8 cellular contexts compared by ENCODE assay signal in the genomic region with DNA sequence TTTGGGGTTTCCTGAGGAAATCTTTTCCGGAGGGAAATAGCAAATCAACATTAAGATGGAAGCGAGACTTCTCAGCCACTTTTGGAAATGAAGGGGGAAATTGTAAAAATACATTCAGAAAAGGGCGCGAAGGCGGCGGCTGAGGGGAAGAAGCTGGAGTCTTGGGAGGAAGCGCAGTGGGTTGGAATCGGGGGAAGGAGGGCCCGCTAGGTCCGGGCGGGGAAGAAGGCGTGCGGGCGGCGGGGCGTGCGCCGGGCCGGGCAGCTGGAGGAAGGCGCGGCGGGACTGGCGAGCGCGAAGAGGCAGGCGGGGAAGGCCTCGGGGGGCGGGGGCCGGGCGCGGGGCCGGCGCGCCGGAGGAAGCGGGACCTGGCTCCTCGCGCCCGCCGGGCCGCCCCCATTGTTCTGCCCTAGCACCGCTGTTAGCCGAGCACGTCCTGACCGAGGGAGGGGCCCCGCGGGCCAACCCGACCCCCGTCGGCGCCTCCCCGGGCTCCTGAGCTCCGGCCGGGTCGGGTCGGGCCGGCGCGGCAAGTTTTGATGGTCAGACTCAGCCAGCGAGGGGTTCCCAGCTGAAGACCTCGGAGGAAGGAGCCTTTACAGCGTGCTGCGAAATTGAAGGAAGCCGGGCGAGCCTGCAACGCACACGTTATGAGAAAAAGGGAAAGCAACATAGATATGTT. TPM values are rescaled to one million over a fixed set of nuclear protein-coding genes. Genes with fewer than 3 reads are reported as not detected.
A peak's percentile ranks its signal among the peaks of the same experiment; 100 is the strongest.
DNase-seq lines count a peak whose midpoint lies in the region; ATAC-seq and TF ChIP-seq lines count a peak whose summit lies in the region.

No MANE protein-coding gene starts in this region.

- no peaks in the 10 kb centered on the region for H3K9me3 Mint-ChIP-seq in CD14-positive monocyte
- no peaks in the 10 kb centered on the region for H3K9me3 Mint-ChIP-seq in activated naive CD8-positive, alpha-beta T cell (ENCODE audit: low read depth)

- no peak for DNase-seq in CD14-positive monocyte (ENCODE audit: low spot score)
- peak in 40 of 42 donors; percentile 54 to 88 (median 74) for DNase-seq in head of caudate nucleus
- peak; percentile 47 for DNase-seq in occipital lobe (lab: John Stamatoyannopoulos, UW)

- H3K4me1 Mint-ChIP-seq in CD14-positive monocyte = peaks cover 28% of the 10 kb centered on the region
- H3K4me1 Mint-ChIP-seq in activated naive CD8-positive, alpha-beta T cell (ENCODE audit: low read depth) = peaks cover 27% of the 10 kb centered on the region

- no peak for TF ChIP-seq CTCF in CD14-positive monocyte (IDR thresholded peaks at IDR 0.05)

- peaks cover 0 to 5% (median 0%) of the 10 kb centered on the region in 3 donors for H3K27me3 Mint-ChIP-seq in CD14-positive monocyte (ENCODE audit: low read depth in 3 of 3)
- H3K27me3 Mint-ChIP-seq in activated naive CD8-positive, alpha-beta T cell = peaks cover 14% of the 10 kb centered on the region

- peak overlapping the region; percentile 77 to 91 (median 89) for H3K27ac Mint-ChIP-seq in CD14-positive monocyte
- H3K27ac Mint-ChIP-seq in activated naive CD8-positive, alpha-beta T cell = peak overlapping the region; percentile 95

- peak; percentile 28 for ATAC-seq in GM21619 (IDR thresholded peaks at IDR 0.05; ENCODE audit: unreplicated experiment)
- no peak for ATAC-seq in HG02840 (IDR thresholded peaks at IDR 0.05; ENCODE audit: low FRiP score, unreplicated experiment)
- no peak for ATAC-seq in GM21526 (IDR thresholded peaks at IDR 0.05; ENCODE audit: low FRiP score, unreplicated experiment)

- H3K4me3 Mint-ChIP-seq in CD14-positive monocyte = peak overlapping the region; percentile 91 to 96
- H3K4me3 Mint-ChIP-seq in activated naive CD8-positive, alpha-beta T cell = peak overlapping the region; percentile 93

- intact Hi-C loops in CD14-positive monocyte (cut with micrococcal nuclease) = no loop called here
- intact Hi-C loops in head of caudate nucleus (cut with DNase I) = loop anchor here (10.0 kb wide), 1 partner anchor 798 kb away; a partner anchor contains a TSS

- no peaks in the 10 kb centered on the region for H3K36me3 Mint-ChIP-seq in CD14-positive monocyte
- H3K36me3 Mint-ChIP-seq in activated naive CD8-positive, alpha-beta T cell = no peaks in the 10 kb centered on the region

TF ChIP-seq in PFSK-1, 5 proteins besides CTCF, POLR2A, EP300 and RAD21:
- TF ChIP-seq SIN3A (IDR thresholded peaks at IDR 0.05; ENCODE audit: borderline replicate concordance, insufficient read depth, low read length) (peak; percentile 29; the same call in 1 of the 2 replicates), TAF1 (IDR thresholded peaks at IDR 0.05; ENCODE audit: borderline replicate concordance, insufficient read depth, low read length) (no peak)
TF ChIP-seq in PFSK-1: peak in this region for 1.

RNA-seq across cellular contexts. Expression of a gene that starts 1.6 kb away (rescaled TPM):
- under 1 TPM in 1 of 2 donors, not detected in 1; 0.04 TPM for polyA plus RNA-seq in CD14-positive monocyte
- 1.8 TPM for polyA plus RNA-seq in PFSK-1 (2012; ENCODE audit: insufficient read length, low read depth)
- 9.4 TPM for total RNA-seq in occipital lobe

RNA-seq across cellular contexts. Expression of a gene that starts 6.9 kb away (rescaled TPM):
- polyA plus RNA-seq in CD14-positive monocyte = 1 to 10 TPM; 4.9 to 7.5 TPM
- polyA plus RNA-seq in PFSK-1 (2012; ENCODE audit: insufficient read length, low read depth) = 61.1 TPM
- total RNA-seq in occipital lobe = 54.7 TPM
